In genomic region chr4:75069493-75070074, GRCh38 we compare ENCODE assay signal across 18 cellular contexts.
A peak's percentile ranks its signal among the peaks of the same experiment; 100 is the strongest.
DNase-seq lines count a peak whose midpoint lies in the region; ATAC-seq and TF ChIP-seq lines count a peak whose summit lies in the region.
"Had no signal": no experiment of that assay in that cellular context is flagged by ENCODE, and none has a peak within 500 bp of the region (broad histone marks: within the 10 kb centered on the region; RNA-seq: fewer than 3 reads in every experiment).

No MANE protein-coding gene starts in this region.

- no peaks in the 10 kb centered on the region for H3K23me2 ChIP-seq in H9 (ENCODE audit: insufficient read length, low read depth, low read length, poor library complexity, severe bottlenecking)

- no peak overlapping the region for H3K14ac ChIP-seq in H9 (ENCODE audit: insufficient read depth, low read length)

- H3K9ac ChIP-seq in OCI-LY3 (ENCODE audit: low read length) (peak overlapping the region; percentile 50), H9 (ENCODE audit: extremely low read depth, insufficient read length, low read length) (no peak overlapping the region)

- H2BK5ac ChIP-seq in H9 (ENCODE audit: insufficient read length, low read length) = no peak overlapping the region

- H2AK5ac ChIP-seq in H9 (ENCODE audit: insufficient read length, low read length) = no peak overlapping the region

- no peaks in the 10 kb centered on the region for H3K79me1 ChIP-seq in H9 (ENCODE audit: insufficient read depth, low read depth, low read length, poor library complexity, severe bottlenecking)

- H3K27me3 Mint-ChIP-seq in H9 (ENCODE audit: low read depth) = no peaks in the 10 kb centered on the region
- H3K27me3 Mint-ChIP-seq: CD4-positive, CD25-positive, alpha-beta regulatory T cell; stimulated activated naive CD8-positive, alpha-beta T cell treated with anti-CD3 and anti-CD28 coated beads, Interleukin-15, Interleukin-2, amounts not matched to agents 100 ng/mL and 50 ng/mL, for 24 hours; T-helper 17 cell had no signal

- H3K18ac ChIP-seq in H9 (ENCODE audit: insufficient read length, low read depth, low read length) = no peak overlapping the region

- intact Hi-C loops in A673 (cut with micrococcal nuclease; ENCODE audit: unreplicated experiment) = no loop called here
- intact Hi-C loops in left cardiac atrium (cut with DNase I) = no loop called here

- H3K36me3 Mint-ChIP-seq in H9 (ENCODE audit: insufficient read depth in 1 of 3, low read depth in 3 of 3) = no peaks in the 10 kb centered on the region
- H3K36me3 Mint-ChIP-seq: CD4-positive, CD25-positive, alpha-beta regulatory T cell had no signal

- H3K4me1 ChIP-seq in OCI-LY3 (ENCODE audit: low read length) (peaks cover 18% of the 10 kb centered on the region), A673 (ENCODE audit: insufficient read depth, low read length, poor library complexity, severe bottlenecking) (no peaks in the 10 kb centered on the region), H9 (ENCODE audit: insufficient read depth, low read length) (no peaks in the 10 kb centered on the region)
- H3K4me1 ChIP-seq: psoas muscle had no signal

- peak overlapping the region; percentile 68 for H3K4me3 ChIP-seq in OCI-LY3 (ENCODE audit: low read length)
- no peak overlapping the region for H3K4me3 ChIP-seq in A673 (ENCODE audit: low read depth, low read length, poor library complexity, severe bottlenecking)
- H3K4me3 ChIP-seq: K562, psoas muscle had no signal

- BruUV-seq in A673 (replicated peaks; lab: Mats Ljungman, UMichigan) = no TSS peak

- ATAC-seq in GM18858 (IDR thresholded peaks at IDR 0.05; ENCODE audit: unreplicated experiment) (peak; percentile 73), GM21390 (IDR thresholded peaks at IDR 0.05; ENCODE audit: unreplicated experiment) (peak; percentile 77), HG03025 (IDR thresholded peaks at IDR 0.05; ENCODE audit: low FRiP score, unreplicated experiment) (peak; percentile 60), left cardiac atrium (no peak)
- ATAC-seq: K562, psoas muscle, T-helper 17 cell had no signal

- CTCF ChIA-PET in A673 (lab: Charles Lee) = no interaction called here

- no peaks in the 10 kb centered on the region for H3K27me3 ChIP-seq in OCI-LY3 (ENCODE audit: low read depth, low read length)
- no peaks in the 10 kb centered on the region for H3K27me3 ChIP-seq in A673 (replicated peaks; ENCODE audit: insufficient read depth, low read depth, low read length, poor library complexity)
- H3K27me3 ChIP-seq in H9 (ENCODE audit: insufficient read depth, low read length) = no peaks in the 10 kb centered on the region

- H3K9me3 ChIP-seq in OCI-LY3 (ENCODE audit: insufficient read depth, low read length) (no peaks in the 10 kb centered on the region), A673 (ENCODE audit: low read depth, low read length, poor library complexity, severe bottlenecking) (no peaks in the 10 kb centered on the region), H9 (ENCODE audit: control insufficient read depth, low read depth, low read length) (no peaks in the 10 kb centered on the region)
- H3K9me3 ChIP-seq: psoas muscle had no signal

- peak overlapping the region; percentile 69 for H2AFZ ChIP-seq in OCI-LY3 (ENCODE audit: low read depth, low read length)
- no peak overlapping the region for H2AFZ ChIP-seq in H9 (ENCODE audit: low read length)

- H2BK20ac ChIP-seq in H9 (ENCODE audit: low read depth, low read length, poor library complexity, severe bottlenecking) = no peak overlapping the region

- no peaks in the 10 kb centered on the region for H3K36me3 ChIP-seq in OCI-LY3 (replicated peaks; ENCODE audit: low read depth, low read length)
- H3K36me3 ChIP-seq in A673 (ENCODE audit: insufficient read depth, low read length, poor library complexity, severe bottlenecking) = no peaks in the 10 kb centered on the region

- H4K20me1 ChIP-seq in OCI-LY3 (ENCODE audit: insufficient read depth, low read length) = no peaks in the 10 kb centered on the region
- H4K20me1 ChIP-seq in H9 (ENCODE audit: control insufficient read depth, insufficient read depth, insufficient read length) = no peaks in the 10 kb centered on the region

- H2BK12ac ChIP-seq in H9 (ENCODE audit: insufficient read length, low read depth, low read length) = no peak overlapping the region

- no peak overlapping the region for H3K56ac ChIP-seq in H9 (ENCODE audit: insufficient read length, low read depth, low read length)

- no peak overlapping the region for H4K5ac ChIP-seq in H9 (ENCODE audit: insufficient read length, low read depth, low read length)

- no peak overlapping the region for H2BK15ac ChIP-seq in H9 (ENCODE audit: low read depth, low read length)

- POLR2A ChIA-PET in A673 (lab: Charles Lee; ENCODE audit: low non-redundant PET) = no interaction called here

- no peak overlapping the region for H3K23ac ChIP-seq in H9 (ENCODE audit: insufficient read length, low read depth, low read length)

- H2BK120ac ChIP-seq in H9 (ENCODE audit: low read depth, low read length, poor library complexity, severe bottlenecking) = no peak overlapping the region

- H4K8ac ChIP-seq in H9 (replicated peaks; ENCODE audit: insufficient read length, low read depth, low read length) = no peak overlapping the region

- H3T11ph ChIP-seq in H9 (ENCODE audit: low read length) = no peak overlapping the region

- TF ChIP-seq CTCF in OCI-LY3 (IDR thresholded peaks at IDR 0.05; ENCODE audit: low read depth, low read length) = no peak
- TF ChIP-seq CTCF in A673 (conservative IDR thresholded peaks at IDR 0.05; ENCODE audit: low read depth, low read length) = no peak
- TF ChIP-seq CTCF in H9 (conservative IDR thresholded peaks at IDR 0.05) = no peak

- H3K79me2 ChIP-seq in OCI-LY3 (ENCODE audit: low read length) = no peaks in the 10 kb centered on the region
- no peaks in the 10 kb centered on the region for H3K79me2 ChIP-seq in H9 (ENCODE audit: insufficient read depth, low read length)

- peak overlapping the region; percentile 95 for H3K4me2 ChIP-seq in OCI-LY3 (ENCODE audit: low read length)
- no peak overlapping the region for H3K4me2 ChIP-seq in H9 (ENCODE audit: insufficient read depth, insufficient read length, low read length)

- peak overlapping the region; percentile 57 for H3K27ac ChIP-seq in OCI-LY3 (ENCODE audit: low read length)
- no peak overlapping the region for H3K27ac ChIP-seq in A673 (ENCODE audit: low read depth, low read length, poor library complexity, severe bottlenecking)
- H3K27ac ChIP-seq in H9 (ENCODE audit: insufficient read length, low read depth, low read length) = no peak overlapping the region
- H3K27ac ChIP-seq: psoas muscle had no signal

- no peaks in the 10 kb centered on the region; a peak in 1 of 5 replicates for H3K9me3 Mint-ChIP-seq in H9
- H3K9me3 Mint-ChIP-seq: stimulated activated naive CD8-positive, alpha-beta T cell treated with anti-CD3 and anti-CD28 coated beads, Interleukin-15, Interleukin-2, amounts not matched to agents 100 ng/mL and 50 ng/mL, for 24 hours had no signal

- 0 out of 4 replicates have a peak, but pooled peaks cover 0 to 2% of the 10 kb centered on the region in 2 experiments for H3K4me1 Mint-ChIP-seq in H9
- H3K4me1 Mint-ChIP-seq: CD4-positive, CD25-positive, alpha-beta regulatory T cell; T-helper 17 cell had no signal

- no peak overlapping the region for H3K4ac ChIP-seq in H9 (ENCODE audit: low read depth, low read length)

- no peak overlapping the region for H4K91ac ChIP-seq in H9 (ENCODE audit: insufficient read length, low read depth, low read length)

- no peak for DNase-seq in A673 (ENCODE audit: low spot score)
- no peak for DNase-seq in NCI-H2107 treated with DMSO at 0.1 percent for 48 hours (lab: John Stamatoyannopoulos, UW; ENCODE audit: unreplicated experiment)
- DNase-seq in H9 = no peak
- no peak for DNase-seq in left cardiac atrium
- DNase-seq: activated CD4-positive, alpha-beta T cell treated with anti-CD3 and anti-CD28 coated beads, Interleukin-2, amount 50 U/mL, for 4 hours; activated effector memory CD4-positive, alpha-beta T cell treated with anti-CD3 and anti-CD28 coated beads, Interleukin-2, amount 50 U/mL, for 16 hours; CD4-positive, CD25-positive, alpha-beta regulatory T cell; GF-D8; HCEC 1CT; NCI-H1930; psoas muscle; T-helper 17 cell had no signal

- WGBS in H9 (ENCODE audit: extremely low coverage, insufficient read length, low lambda C conversion rate) = no CpG with 5 or more reads among the region's 7 CpGs

- no peak overlapping the region for H3K27ac Mint-ChIP-seq in H9
- H3K27ac Mint-ChIP-seq: CD4-positive, CD25-positive, alpha-beta regulatory T cell; stimulated activated naive CD8-positive, alpha-beta T cell treated with anti-CD3 and anti-CD28 coated beads, Interleukin-15, Interleukin-2, amounts not matched to agents 100 ng/mL and 50 ng/mL, for 24 hours; T-helper 17 cell had no signal

- H3K4me3 Mint-ChIP-seq in H9 = no peak overlapping the region
- H3K4me3 Mint-ChIP-seq: CD4-positive, CD25-positive, alpha-beta regulatory T cell; stimulated activated naive CD8-positive, alpha-beta T cell treated with anti-CD3 and anti-CD28 coated beads, Interleukin-15, Interleukin-2, amounts not matched to agents 100 ng/mL and 50 ng/mL, for 24 hours; T-helper 17 cell had no signal

Comparison
In these comparisons a context has a peak if more than half of its experiments do, and no peak if none do; other contexts are left out.
1. ATAC-seq: peak in GM18858 (single experiment), GM21390 (single experiment) and HG03025 (single experiment); none in left cardiac atrium (0 of 2).